ENCODE assay signal across 17 cellular contexts in the genomic region with DNA sequence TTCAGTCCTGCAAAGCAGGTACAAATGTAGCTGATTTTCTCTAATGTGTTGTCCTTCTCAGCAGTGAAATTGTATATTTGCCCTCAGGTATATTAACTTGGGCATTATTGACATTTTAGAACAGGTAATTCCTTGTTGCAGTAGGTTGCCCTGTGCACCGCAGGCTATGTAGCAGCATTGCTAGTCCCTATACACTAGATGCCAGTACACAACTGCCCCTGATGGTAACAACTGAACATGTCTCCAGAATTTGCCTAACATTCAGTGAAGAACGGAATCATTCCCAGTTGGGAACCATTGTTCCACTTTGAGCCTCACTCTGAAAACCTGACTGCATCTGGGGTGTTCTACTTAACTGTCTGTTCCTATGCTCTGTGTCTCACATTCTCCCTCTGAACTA. TPM values are rescaled to one million over a fixed set of nuclear protein-coding genes. Genes with fewer than 3 reads are reported as not detected.
DNase-seq lines count a peak whose midpoint lies in the region; ATAC-seq, FAIRE-seq and TF ChIP-seq lines count a peak whose summit lies in the region.
"Had no signal": no experiment of that assay in that cellular context is flagged by ENCODE, and none has a peak within 500 bp of the region (broad histone marks: within the 10 kb centered on the region; RNA-seq: fewer than 3 reads in every experiment).

No MANE protein-coding gene starts in this region.

- no peak overlapping the region for H3K27ac ChIP-seq in breast epithelium
- peak overlapping the region; percentile 20 for H3K27ac ChIP-seq in smooth muscle cell (ENCODE audit: low read depth)
- no peak overlapping the region for H3K27ac ChIP-seq in body of pancreas
- H3K27ac ChIP-seq: sigmoid colon, tibial artery had no signal

- no TSS peak for BruUV-seq in MCF 10A (replicated peaks; lab: Mats Ljungman, UMichigan)

- H3K4me1 Mint-ChIP-seq in MCF 10A (ENCODE audit: insufficient read depth, unreplicated experiment) (peaks cover 14% of the 10 kb centered on the region), endothelial cell (ENCODE audit: unreplicated experiment) (peaks cover 26% of the 10 kb centered on the region)

- H3K4me1 ChIP-seq in breast epithelium, result no peaks in the 10 kb centered on the region
- H3K4me1 ChIP-seq in smooth muscle cell (ENCODE audit: low read depth), result peaks cover 42% of the 10 kb centered on the region
- H3K4me1 ChIP-seq in body of pancreas, result peaks cover 10% of the 10 kb centered on the region

- H3K4me3 ChIP-seq in breast epithelium (no peak overlapping the region), smooth muscle cell (no peak overlapping the region), body of pancreas (no peak overlapping the region)
- H3K4me3 ChIP-seq: sigmoid colon, tibial artery had no signal

- TF ChIP-seq CTCF in MCF 10A (IDR thresholded peaks at IDR 0.05; ENCODE audit: unreplicated experiment), result no peak
- no peak for TF ChIP-seq CTCF in breast epithelium (IDR thresholded peaks at IDR 0.05)
- no peak for TF ChIP-seq CTCF in endothelial cell (IDR thresholded peaks at IDR 0.05; ENCODE audit: unreplicated experiment)
- TF ChIP-seq CTCF in smooth muscle cell (IDR thresholded peaks at IDR 0.05; ENCODE audit: borderline replicate concordance, insufficient read depth, poor library complexity, severe bottlenecking), result no peak
- TF ChIP-seq CTCF in body of pancreas (IDR thresholded peaks at IDR 0.05), result no peak

- no peaks in the 10 kb centered on the region for H3K27me3 ChIP-seq in breast epithelium
- H3K27me3 ChIP-seq in smooth muscle cell (ENCODE audit: low read depth), result no peaks in the 10 kb centered on the region
- no peaks in the 10 kb centered on the region for H3K27me3 ChIP-seq in body of pancreas
- H3K27me3 ChIP-seq: sigmoid colon, tibial artery had no signal

- H3F3A ChIP-seq in smooth muscle cell (ENCODE audit: low read depth), result peaks cover 8% of the 10 kb centered on the region

- no peaks in the 10 kb centered on the region for H3K36me3 ChIP-seq in breast epithelium
- no peaks in the 10 kb centered on the region for H3K36me3 ChIP-seq in smooth muscle cell (ENCODE audit: low read depth)
- no peaks in the 10 kb centered on the region for H3K36me3 ChIP-seq in body of pancreas (replicated peaks in 1 of 2; ENCODE audit: insufficient read depth in 1 of 2, low read depth in 2 of 2)
- H3K36me3 ChIP-seq: sigmoid colon, tibial artery had no signal

- H3K36me3 Mint-ChIP-seq in MCF 10A (ENCODE audit: insufficient read depth, unreplicated experiment) (peaks cover 4% of the 10 kb centered on the region), endothelial cell (ENCODE audit: low read depth, unreplicated experiment) (peaks cover 8% of the 10 kb centered on the region)
- H3K36me3 Mint-ChIP-seq: activated naive CD4-positive, alpha-beta T cell treated with anti-CD3 and anti-CD28 coated beads, Interleukin-2, amount 50 U/mL, for 24 hours had no signal

- POLR2A ChIA-PET in MCF 10A (lab: Yijun Ruan, JAX), result interaction anchor here (0.7 to 1.4 kb wide), 5 partner anchors 27 to 78 kb away, joined by 3 to 5 read pairs (median 3); no protein-coding TSS in a partner anchor

- H3K27ac Mint-ChIP-seq in MCF 10A (ENCODE audit: low read depth, unreplicated experiment) (no peak overlapping the region), endothelial cell (ENCODE audit: unreplicated experiment) (peak overlapping the region; percentile 88)
- H3K27ac Mint-ChIP-seq: activated naive CD4-positive, alpha-beta T cell treated with anti-CD3 and anti-CD28 coated beads, Interleukin-2, amount 50 U/mL, for 24 hours; T-helper 17 cell had no signal

- H3K9ac ChIP-seq in smooth muscle cell (ENCODE audit: low read depth), result no peak overlapping the region

- no peaks in the 10 kb centered on the region for H3K79me2 ChIP-seq in smooth muscle cell (ENCODE audit: low read depth)

- ATAC-seq in GM18511 (IDR thresholded peaks at IDR 0.05; ENCODE audit: unreplicated experiment), result no peak
- ATAC-seq in GM19324 (IDR thresholded peaks at IDR 0.05; ENCODE audit: low FRiP score, unreplicated experiment), result no peak
- ATAC-seq in body of pancreas, result no peak
- ATAC-seq: T-helper 17 cell had no signal

- peaks cover 0 to under 1% of the 10 kb centered on the region in 2 donors for H3K9me3 ChIP-seq in breast epithelium
- no peaks in the 10 kb centered on the region for H3K9me3 ChIP-seq in smooth muscle cell (replicated peaks; ENCODE audit: low read depth)
- no peaks in the 10 kb centered on the region for H3K9me3 ChIP-seq in body of pancreas
- H3K9me3 ChIP-seq: sigmoid colon, tibial artery had no signal

- H3K4me2 ChIP-seq in smooth muscle cell, result peak overlapping the region; percentile 77

- H2AFZ ChIP-seq in smooth muscle cell (ENCODE audit: low read depth), result peak overlapping the region; percentile 35

- WGBS in smooth muscle cell (ENCODE audit: low lambda C conversion rate), result 68% methylated on average over 2 of the region's 2 CpGs
- WGBS in body of pancreas, 2 donors, result 78 to 79% methylated on average over 2 of the region's 2 CpGs

- H3K27me3 Mint-ChIP-seq in MCF 10A (ENCODE audit: insufficient read depth, unreplicated experiment) (no peaks in the 10 kb centered on the region), endothelial cell (ENCODE audit: unreplicated experiment) (peaks cover 1% of the 10 kb centered on the region)
- H3K27me3 Mint-ChIP-seq: activated naive CD4-positive, alpha-beta T cell treated with anti-CD3 and anti-CD28 coated beads, Interleukin-2, amount 50 U/mL, for 24 hours; T-helper 17 cell had no signal

- TF ChIP-seq POLR2A in breast epithelium (IDR thresholded peaks at IDR 0.05) (no peak), body of pancreas (IDR thresholded peaks at IDR 0.05) (no peak)

- peak; percentile 21 for DNase-seq in MCF 10A (ENCODE audit: unreplicated experiment)
- DNase-seq in breast epithelium (ENCODE audit: low spot score in 2 of 2), result no peak
- DNase-seq in RCC 7860 (ENCODE audit: low spot score), result peak; percentile 1
- peak; percentile 14 for DNase-seq in endothelial cell (ENCODE audit: low spot score)
- no peak for DNase-seq in smooth muscle cell (lab: John Stamatoyannopoulos, UW; ENCODE audit: unreplicated experiment)
- no peak for DNase-seq in body of pancreas
- DNase-seq: foreskin fibroblast; KBM-7; NCI-H1436; sigmoid colon; stimulated activated CD4-positive, alpha-beta T cell treated with anti-CD3 and anti-CD28 coated beads, Interleukin-4, amount 100 ng/mL, for 1 hour; T-helper 17 cell; tibial artery had no signal

- no peaks in the 10 kb centered on the region for H3K9me3 Mint-ChIP-seq in MCF 10A (ENCODE audit: unreplicated experiment)
- H3K9me3 Mint-ChIP-seq in endothelial cell (ENCODE audit: unreplicated experiment), result peaks cover 6% of the 10 kb centered on the region
- H3K9me3 Mint-ChIP-seq: activated naive CD4-positive, alpha-beta T cell treated with anti-CD3 and anti-CD28 coated beads, Interleukin-2, amount 50 U/mL, for 24 hours had no signal

- CTCF ChIA-PET in MCF 10A (lab: Yijun Ruan, JAX), result interaction anchor here (0.7 to 7.9 kb wide), 4 partner anchors 76 to 715 kb away, joined by 3 to 363 read pairs (median 5); no protein-coding TSS in a partner anchor

- no peak overlapping the region for H3K4me3 Mint-ChIP-seq in MCF 10A (ENCODE audit: unreplicated experiment)
- H3K4me3 Mint-ChIP-seq in endothelial cell (ENCODE audit: unreplicated experiment), result no peak overlapping the region
- H3K4me3 Mint-ChIP-seq: activated naive CD4-positive, alpha-beta T cell treated with anti-CD3 and anti-CD28 coated beads, Interleukin-2, amount 50 U/mL, for 24 hours; T-helper 17 cell had no signal

- H4K20me1 ChIP-seq in smooth muscle cell (ENCODE audit: low read depth), result no peaks in the 10 kb centered on the region

- intact Hi-C loops in MCF 10A (cut with micrococcal nuclease), result no loop called here
- intact Hi-C loops in breast epithelium (cut with DNase I; ENCODE audit: low total_unique reads), result no loop called here
- intact Hi-C loops in body of pancreas (cut with DNase I), result loop anchor here (5.0 kb wide), 1 partner anchor 80 kb away; no protein-coding TSS in a partner anchor

- FAIRE-seq in RCC 7860 (lab: Jason Lieb, UNC), result no peak
- FAIRE-seq: bronchial epithelial cell had no signal

RNA-seq across cellular contexts. Expression of a gene that starts 23.1 kb away (rescaled TPM):
- total RNA-seq in MCF 10A (2022) (67.4 and 71.1 TPM in 2 replicates), breast epithelium (100 to 1,000 TPM in 1 of 3 donors, 10 to 100 TPM in 2; 52.4 to 105 (median 90.1) TPM), endothelial cell (ENCODE audit: unreplicated experiment) (735 TPM), smooth muscle cell (194 and 243 TPM in 2 replicates), body of pancreas (10 to 100 TPM; 21.1 to 54.2 TPM)
- 159 and 169 TPM in 2 replicates for polyA plus RNA-seq in smooth muscle cell

Comparison
In these comparisons a context has a peak if more than half of its experiments do, and no peak if none do; other contexts are left out.
1. DNase-seq: peak in MCF 10A (single experiment), RCC 7860 (single experiment) and endothelial cell (single experiment); none in breast epithelium (0 of 2), smooth muscle cell (single experiment) and body of pancreas (0 of 4).